Comparison of ENCODE assay signal across 1 cellular context in genomic region chr17:42676424-42677011, GRCh38.
TF ChIP-seq lines count a peak whose summit lies in the region.

PLEKHH3 (minus strand) TSS chr17:42676994; CDS start chr17:42676563, 431 bp downstream.

TF ChIP-seq in HEK293, 187 proteins besides CTCF, POLR2A, EP300 and RAD21 (continued from another document):
- peak; percentile 99 for TF ChIP-seq ZBTB10 (tag by site-specific recombination; IDR thresholded peaks at IDR 0.05)
- TF ChIP-seq, protein P1, sequence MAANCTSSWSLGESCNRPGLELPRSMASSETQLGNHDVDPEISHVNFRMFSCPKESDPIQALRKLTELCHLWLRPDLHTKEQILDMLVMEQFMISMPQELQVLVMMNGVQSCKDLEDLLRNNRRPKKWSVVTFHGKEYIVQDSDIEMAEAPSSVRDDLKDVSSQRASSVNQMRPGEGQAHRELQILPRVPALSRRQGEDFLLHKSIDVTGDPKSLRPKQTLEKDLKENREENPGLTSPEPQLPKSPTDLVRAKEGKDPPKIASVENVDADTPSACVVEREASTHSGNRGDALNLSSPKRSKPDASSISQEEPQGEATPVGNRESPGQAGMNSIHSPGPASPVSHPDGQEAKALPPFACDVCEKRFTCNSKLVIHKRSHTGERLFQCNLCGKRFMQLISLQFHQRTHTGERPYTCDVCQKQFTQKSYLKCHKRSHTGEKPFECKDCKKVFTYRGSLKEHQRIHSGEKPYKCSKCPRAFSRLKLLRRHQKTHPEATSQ (tag by site-specific recombination; IDR thresholded peaks at IDR 0.05): 0 out of 2 replicates have a peak, but pooled peaks have one; percentile 60
- TF ChIP-seq, protein P2, sequence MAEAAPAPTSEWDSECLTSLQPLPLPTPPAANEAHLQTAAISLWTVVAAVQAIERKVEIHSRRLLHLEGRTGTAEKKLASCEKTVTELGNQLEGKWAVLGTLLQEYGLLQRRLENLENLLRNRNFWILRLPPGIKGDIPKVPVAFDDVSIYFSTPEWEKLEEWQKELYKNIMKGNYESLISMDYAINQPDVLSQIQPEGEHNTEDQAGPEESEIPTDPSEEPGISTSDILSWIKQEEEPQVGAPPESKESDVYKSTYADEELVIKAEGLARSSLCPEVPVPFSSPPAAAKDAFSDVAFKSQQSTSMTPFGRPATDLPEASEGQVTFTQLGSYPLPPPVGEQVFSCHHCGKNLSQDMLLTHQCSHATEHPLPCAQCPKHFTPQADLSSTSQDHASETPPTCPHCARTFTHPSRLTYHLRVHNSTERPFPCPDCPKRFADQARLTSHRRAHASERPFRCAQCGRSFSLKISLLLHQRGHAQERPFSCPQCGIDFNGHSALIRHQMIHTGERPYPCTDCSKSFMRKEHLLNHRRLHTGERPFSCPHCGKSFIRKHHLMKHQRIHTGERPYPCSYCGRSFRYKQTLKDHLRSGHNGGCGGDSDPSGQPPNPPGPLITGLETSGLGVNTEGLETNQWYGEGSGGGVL (tag by site-specific recombination; IDR thresholded peaks at IDR 0.05): peak; percentile 93
- no peak for TF ChIP-seq ZBTB8A (tag by site-specific recombination; IDR thresholded peaks at IDR 0.05)
- peak; percentile 36; the same call in 1 of the 2 replicates for TF ChIP-seq ZNF561 (tag by site-specific recombination; IDR thresholded peaks at IDR 0.05; ENCODE audit: borderline replicate concordance)
- peak; percentile 82 for TF ChIP-seq ZNF501 (tag by site-specific recombination; IDR thresholded peaks at IDR 0.05)
- TF ChIP-seq ZNF837 (tag by site-specific recombination; IDR thresholded peaks at IDR 0.05): no peak
- TF ChIP-seq IKZF3 (tag by site-specific recombination; IDR thresholded peaks at IDR 0.05): peak; percentile 73; the same call in 1 of the 2 replicates
- peak; percentile 81 for TF ChIP-seq KLF9 (tag by site-specific recombination; IDR thresholded peaks at IDR 0.05; ENCODE audit: low read depth)
- 0 out of 2 replicates have a peak, but pooled peaks have one; percentile 37 for TF ChIP-seq ZSCAN16 (tag by site-specific recombination; IDR thresholded peaks at IDR 0.05)
- peak; percentile 35; the same call in 1 of the 2 replicates for TF ChIP-seq ZSCAN4 (tag by site-specific recombination; IDR thresholded peaks at IDR 0.05)
- peak; percentile 63; the same call in 1 of the 2 replicates for TF ChIP-seq ZFP37 (tag by site-specific recombination; IDR thresholded peaks at IDR 0.05)
- TF ChIP-seq KLF16 (tag by site-specific recombination; IDR thresholded peaks at IDR 0.05): peak; percentile 52
- peak; percentile 69; the same call in 1 of the 2 replicates for TF ChIP-seq INSM2 (tag by site-specific recombination; IDR thresholded peaks at IDR 0.05)
- peak; percentile 32; the same call in 1 of the 2 replicates for TF ChIP-seq ZBTB21 (tag by site-specific recombination; IDR thresholded peaks at IDR 0.05)
- peak; percentile 63 for TF ChIP-seq ZNF639 (tag by site-specific recombination; IDR thresholded peaks at IDR 0.05)
- peak; percentile 96 for TF ChIP-seq ZNF341 (tag by site-specific recombination; IDR thresholded peaks at IDR 0.05; ENCODE audit: low read depth)
- TF ChIP-seq FEZF1 (tag by site-specific recombination; IDR thresholded peaks at IDR 0.05): peak; percentile 23; the same call in 1 of the 2 replicates
- peak; percentile 47; the same call in 1 of the 2 replicates for TF ChIP-seq ZNF792 (tag by site-specific recombination; IDR thresholded peaks at IDR 0.05)
- TF ChIP-seq, protein P3, sequence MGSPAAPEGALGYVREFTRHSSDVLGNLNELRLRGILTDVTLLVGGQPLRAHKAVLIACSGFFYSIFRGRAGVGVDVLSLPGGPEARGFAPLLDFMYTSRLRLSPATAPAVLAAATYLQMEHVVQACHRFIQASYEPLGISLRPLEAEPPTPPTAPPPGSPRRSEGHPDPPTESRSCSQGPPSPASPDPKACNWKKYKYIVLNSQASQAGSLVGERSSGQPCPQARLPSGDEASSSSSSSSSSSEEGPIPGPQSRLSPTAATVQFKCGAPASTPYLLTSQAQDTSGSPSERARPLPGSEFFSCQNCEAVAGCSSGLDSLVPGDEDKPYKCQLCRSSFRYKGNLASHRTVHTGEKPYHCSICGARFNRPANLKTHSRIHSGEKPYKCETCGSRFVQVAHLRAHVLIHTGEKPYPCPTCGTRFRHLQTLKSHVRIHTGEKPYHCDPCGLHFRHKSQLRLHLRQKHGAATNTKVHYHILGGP (tag by site-specific recombination; IDR thresholded peaks at IDR 0.05): 0 out of 2 replicates have a peak, but pooled peaks have one; percentile 14
- no peak for TF ChIP-seq HOXD13 (CRISPR knock-in tag; IDR thresholded peaks at IDR 0.05; ENCODE audit: borderline replicate concordance)
- no peak for TF ChIP-seq ZNF585B (tag by site-specific recombination; IDR thresholded peaks at IDR 0.05)
- peak; percentile 84 for TF ChIP-seq ZBTB48 (tag by site-specific recombination; IDR thresholded peaks at IDR 0.05)
